Comparison of ENCODE assay signal across 19 cellular contexts in genomic region chr12:64175254-64175945, GRCh38. TPM values are rescaled to one million over a fixed set of nuclear protein-coding genes. Genes with fewer than 3 reads are reported as not detected.
DNase-seq lines count a peak whose midpoint lies in the region; ATAC-seq and TF ChIP-seq lines count a peak whose summit lies in the region.
"Had no signal": no experiment of that assay in that cellular context is flagged by ENCODE, and none has a peak within 500 bp of the region (broad histone marks: within the 10 kb centered on the region; RNA-seq: fewer than 3 reads in every experiment).

No MANE protein-coding gene starts in this region.

- H3K9me1 ChIP-seq in IMR-90 (ENCODE audit: insufficient read depth, low read length), result peaks cover 14% of the 10 kb centered on the region

- peak overlapping the region; percentile 50; the same call in 1 of the 2 replicates for H2BK120ac ChIP-seq in IMR-90 (ENCODE audit: low read depth, low read length)

- CTCF ChIA-PET in IMR-90 (lab: Yijun Ruan, JAX), result no interaction called here

- H2BK15ac ChIP-seq in IMR-90 (ENCODE audit: low read depth, low read length), result peak overlapping the region; percentile 94; the same call in 2 of the 3 replicates

- H3K23ac ChIP-seq in IMR-90 (ENCODE audit: low read depth, low read length), result peak overlapping the region; percentile 14; the same call in 1 of the 2 replicates

- H3K79me1 ChIP-seq in IMR-90 (ENCODE audit: low read depth in 1 of 2, low read length in 2 of 2), result peaks cover 0 to 29% of the 10 kb centered on the region in 2 experiments; a peak in 2 of 4 replicates

- H3K36me3 Mint-ChIP-seq in stimulated activated effector memory CD8-positive, alpha-beta T cell treated with anti-CD3 and anti-CD28 coated beads, Interleukin-12 subunit alpha, Interleukin-12 subunit beta, amount 100 ng/mL, for 72 hours, result no peaks in the 10 kb centered on the region
- H3K36me3 Mint-ChIP-seq: activated CD4-positive, alpha-beta memory T cell treated with anti-CD3 and anti-CD28 coated beads for 36 hours had no signal

- peak overlapping the region; percentile 84 for H2AK5ac ChIP-seq in IMR-90 (ENCODE audit: low read depth, low read length)

- H4K91ac ChIP-seq in IMR-90 (ENCODE audit: insufficient read depth, low read depth, low read length), result peak overlapping the region; percentile 51

- 0 out of 2 replicates have a peak overlapping the region, but pooled peaks have one; percentile 7 for H3K14ac ChIP-seq in IMR-90 (replicated peaks; ENCODE audit: low read depth, low read length)

- H3K4me1 ChIP-seq in IMR-90 (ENCODE audit: control insufficient read depth, insufficient read depth, low read length) (peaks cover 29% of the 10 kb centered on the region), adipocyte (ENCODE audit: control insufficient read depth, insufficient read depth, low read length) (peaks cover 63% of the 10 kb centered on the region)

- no peak overlapping the region for H3K56ac ChIP-seq in IMR-90 (ENCODE audit: extremely low read depth, insufficient read depth, low read length)

- BruUV-seq in IMR-90 (replicated peaks; lab: Mats Ljungman, UMichigan), result no TSS peak

- H3K27me3 ChIP-seq in IMR-90 (ENCODE audit: control insufficient read depth, insufficient read depth, low read length) (no peaks in the 10 kb centered on the region), adipocyte (replicated peaks; ENCODE audit: control insufficient read depth, insufficient read depth, low read length) (no peaks in the 10 kb centered on the region)
- H3K27me3 ChIP-seq: heart right ventricle, vagina had no signal

- DNase-seq in AML-193 (lab: John Stamatoyannopoulos, UW) (peak; percentile 52 to 53), IMR-90 (no peak), adipocyte (ENCODE audit: low read depth) (peak; percentile 53), iPS DF 19.7 (ENCODE audit: low read depth, low spot score) (peak; percentile 30), NCI-H1417 treated with DMSO at 0.1 percent for 48 hours (lab: John Stamatoyannopoulos, UW) (no peak), islet precursor cell (no peak)
- DNase-seq in stimulated activated effector memory CD8-positive, alpha-beta T cell treated with anti-CD3 and anti-CD28 coated beads, Interleukin-12 subunit alpha, Interleukin-12 subunit beta, amount 100 ng/mL, for 72 hours (ENCODE audit: low spot score in 2 of 2), result no peak
- DNase-seq: activated CD4-positive, alpha-beta memory T cell treated with anti-CD3 and anti-CD28 coated beads for 36 hours; activated T-cell treated with anti-CD3 and anti-CD28 coated beads, Interleukin-2, amount 50 U/mL, for 48 hours; C1 segment of cervical spinal cord; heart right ventricle; Kasumi-1; NCI-H2107; stimulated activated naive CD8-positive, alpha-beta T cell treated with anti-CD3 and anti-CD28 coated beads, Interleukin-15, amount 100 ng/mL, for 72 hours had no signal

- H2AFZ ChIP-seq in IMR-90 (replicated peaks; ENCODE audit: low read length, poor library complexity), result no peak overlapping the region

- H3K36me3 ChIP-seq in IMR-90 (ENCODE audit: control insufficient read depth, insufficient read depth, low read length), result no peaks in the 10 kb centered on the region
- no peaks in the 10 kb centered on the region for H3K36me3 ChIP-seq in adipocyte (ENCODE audit: control insufficient read depth, insufficient read depth, low read length, severe bottlenecking)
- H3K36me3 ChIP-seq: heart right ventricle, vagina had no signal

- peak overlapping the region; percentile 27; the same call in 1 of the 2 replicates for H2BK20ac ChIP-seq in IMR-90 (ENCODE audit: low read depth, low read length)

- TF ChIP-seq RAD21 in IMR-90 (IDR thresholded peaks at IDR 0.05; ENCODE audit: low read length), result no peak

- H2AK9ac ChIP-seq in IMR-90 (replicated peaks; ENCODE audit: low read depth, low read length, poor library complexity), result no peak overlapping the region

- H3K9me3 ChIP-seq in IMR-90 (ENCODE audit: control insufficient read depth, insufficient read depth, low read length), result no peaks in the 10 kb centered on the region
- no peaks in the 10 kb centered on the region for H3K9me3 ChIP-seq in adipocyte (ENCODE audit: control insufficient read depth, low read length)
- H3K9me3 ChIP-seq: heart right ventricle, vagina had no signal

- dilution Hi-C loops in IMR-90 (cut with HindIII; ENCODE audit: low sequenced_read_pairs, unreplicated experiment), result no loop called here

- TF ChIP-seq POLR2A in IMR-90 (IDR thresholded peaks at IDR 0.05; ENCODE audit: low read depth, low read length), result no peak

- no peak for ATAC-seq in IMR-90 (ENCODE audit: low read depth)
- no peak for ATAC-seq in GM21717 (IDR thresholded peaks at IDR 0.05; ENCODE audit: unreplicated experiment)
- no peak for ATAC-seq in stimulated activated effector memory CD8-positive, alpha-beta T cell treated with anti-CD3 and anti-CD28 coated beads, Interleukin-12 subunit alpha, Interleukin-12 subunit beta, amount 100 ng/mL, for 72 hours
- ATAC-seq: HCT116; heart right ventricle; SK-N-SH treated with all-trans-retinoic acid at 6 μM for 48 hours; stimulated activated naive CD8-positive, alpha-beta T cell treated with anti-CD3 and anti-CD28 coated beads, Interleukin-15, amount 100 ng/mL, for 72 hours had no signal

- no peak overlapping the region for H4K5ac ChIP-seq in IMR-90 (ENCODE audit: low read depth, low read length)

- H4K8ac ChIP-seq in IMR-90 (ENCODE audit: low read depth in 2 of 2, low read length in 2 of 2), result peak overlapping the region in 1 of 2 experiments; percentile 50; a peak in 1 of 4 replicates

- peak overlapping the region; percentile 5; the same call in 1 of the 2 replicates for H3K18ac ChIP-seq in IMR-90 (ENCODE audit: low read depth, low read length)

- WGBS in IMR-90 (ENCODE audit: extremely low coverage in 2 of 2, insufficient read length in 1 of 2), 2 experiments, result 100% methylated on average over 1 of the region's 2 CpGs; no CpG with 5 or more reads in 1 of the 2 experiments

- no peak overlapping the region for H3K4me3 ChIP-seq in IMR-90 (ENCODE audit: insufficient read depth, low read depth, low read length)
- no peak overlapping the region for H3K4me3 ChIP-seq in adipocyte (ENCODE audit: low read length)
- H3K4me3 ChIP-seq: heart right ventricle, smooth muscle cell, vagina had no signal

- no peak overlapping the region for H3K4me3 Mint-ChIP-seq in stimulated activated effector memory CD8-positive, alpha-beta T cell treated with anti-CD3 and anti-CD28 coated beads, Interleukin-12 subunit alpha, Interleukin-12 subunit beta, amount 100 ng/mL, for 72 hours
- H3K4me3 Mint-ChIP-seq: activated CD4-positive, alpha-beta memory T cell treated with anti-CD3 and anti-CD28 coated beads for 36 hours; stimulated activated naive CD8-positive, alpha-beta T cell treated with anti-CD3 and anti-CD28 coated beads, Interleukin-15, amount 100 ng/mL, for 72 hours had no signal

- no peaks in the 10 kb centered on the region for H3K9me3 Mint-ChIP-seq in stimulated activated effector memory CD8-positive, alpha-beta T cell treated with anti-CD3 and anti-CD28 coated beads, Interleukin-12 subunit alpha, Interleukin-12 subunit beta, amount 100 ng/mL, for 72 hours
- H3K9me3 Mint-ChIP-seq: activated CD4-positive, alpha-beta memory T cell treated with anti-CD3 and anti-CD28 coated beads for 36 hours; stimulated activated naive CD8-positive, alpha-beta T cell treated with anti-CD3 and anti-CD28 coated beads, Interleukin-15, amount 100 ng/mL, for 72 hours had no signal

- H3K9ac ChIP-seq in IMR-90 (ENCODE audit: low read depth, low read length) (no peak overlapping the region), adipocyte (ENCODE audit: low read length) (no peak overlapping the region)

- in situ Hi-C loops in IMR-90 (cut with MboI; ENCODE audit: low sequenced_read_pairs), result no loop called here

- H3K4ac ChIP-seq in IMR-90 (ENCODE audit: low read depth, low read length), result peak overlapping the region; percentile 47; the same call in 1 of the 2 replicates

- no peaks in the 10 kb centered on the region for H3K4me1 Mint-ChIP-seq in stimulated activated effector memory CD8-positive, alpha-beta T cell treated with anti-CD3 and anti-CD28 coated beads, Interleukin-12 subunit alpha, Interleukin-12 subunit beta, amount 100 ng/mL, for 72 hours
- H3K4me1 Mint-ChIP-seq: stimulated activated naive CD8-positive, alpha-beta T cell treated with anti-CD3 and anti-CD28 coated beads, Interleukin-15, amount 100 ng/mL, for 72 hours had no signal

- no peak for TF ChIP-seq CTCF in IMR-90 (conservative IDR thresholded peaks at IDR 0.05; ENCODE audit: low read depth, low read length)

- no peak overlapping the region for H3K4me2 ChIP-seq in IMR-90 (ENCODE audit: low read depth, low read length)
- H3K4me2 ChIP-seq: smooth muscle cell had no signal

- no peak overlapping the region for H3K27ac Mint-ChIP-seq in stimulated activated effector memory CD8-positive, alpha-beta T cell treated with anti-CD3 and anti-CD28 coated beads, Interleukin-12 subunit alpha, Interleukin-12 subunit beta, amount 100 ng/mL, for 72 hours
- H3K27ac Mint-ChIP-seq: activated CD4-positive, alpha-beta memory T cell treated with anti-CD3 and anti-CD28 coated beads for 36 hours; stimulated activated naive CD8-positive, alpha-beta T cell treated with anti-CD3 and anti-CD28 coated beads, Interleukin-15, amount 100 ng/mL, for 72 hours had no signal

- intact Hi-C loops in IMR-90 (cut with micrococcal nuclease), result no loop called here

- H4K20me1 ChIP-seq in IMR-90 (ENCODE audit: insufficient read depth, low read length), result no peaks in the 10 kb centered on the region

- H3K27ac ChIP-seq in IMR-90 (ENCODE audit: insufficient read depth, low read length), result no peak overlapping the region
- H3K27ac ChIP-seq: heart right ventricle, vagina had no signal

- POLR2A ChIA-PET in IMR-90 (lab: Charles Lee; ENCODE audit: unreplicated experiment), result no interaction called here

- peak overlapping the region; percentile 49 for H2BK5ac ChIP-seq in IMR-90 (ENCODE audit: low read depth, low read length, poor library complexity, severe bottlenecking)

TF ChIP-seq in IMR-90, 13 proteins besides CTCF, POLR2A, EP300 and RAD21:
- TF ChIP-seq CHD1 (IDR thresholded peaks at IDR 0.05; ENCODE audit: low read depth, low read length), result no peak
- 0 out of 2 replicates have a peak, but pooled peaks have one; percentile 0 for TF ChIP-seq CEBPB (IDR thresholded peaks at IDR 0.05; ENCODE audit: low read depth, low read length)
- TF ChIP-seq NFE2L2 (IDR thresholded peaks at IDR 0.05; ENCODE audit: low read depth, low read length), result peak; percentile 85; the same call in 1 of the 2 replicates
- no peak for TF ChIP-seq MXI1 (IDR thresholded peaks at IDR 0.05; ENCODE audit: borderline replicate concordance, low read depth, low read length)
TF ChIP-seq in IMR-90: peak in this region for 2.

RNA-seq across cellular contexts. Expression of gene KICS2, which starts 46.7 kb away (rescaled TPM):
- 5.6 and 6.1 TPM in 2 replicates for total RNA-seq in IMR-90 (2012; rRNA removed)
- 2.3 and 2.4 TPM in 2 replicates for polyA plus RNA-seq in IMR-90 (2012; rRNA removed)
- 1.5 and 3.0 TPM in 2 replicates for polyA plus RNA-seq in IMR-90 (2012; cell fraction: cytosol; rRNA removed)
- 1.5 and 2.2 TPM in 2 replicates for polyA plus RNA-seq in IMR-90 (2012; cell fraction: nucleus; rRNA removed; ENCODE audit: low replicate concordance)

Comparison
In these comparisons a context has a peak if more than half of its experiments do, and no peak if none do; other contexts are left out.
1. DNase-seq: peak in AML-193 (2 of 2), adipocyte (single experiment) and iPS DF 19.7 (single experiment); none in IMR-90 (single experiment), NCI-H1417 treated with DMSO at 0.1 percent for 48 hours (single experiment), islet precursor cell (single experiment) and stimulated activated effector memory CD8-positive, alpha-beta T cell treated with anti-CD3 and anti-CD28 coated beads, Interleukin-12 subunit alpha, Interleukin-12 subunit beta, amount 100 ng/mL, for 72 hours (0 of 2).